Comparison of ENCODE assay signal across 23 cellular contexts in genomic region chr14:33375781-33376180, GRCh38.
"Had no signal": no experiment of that assay in that cellular context is flagged by ENCODE, and none has a peak within 500 bp of the region (broad histone marks: within the 10 kb centered on the region; RNA-seq: fewer than 3 reads in every experiment).

No MANE protein-coding gene starts in this region.

- H3K36me3 ChIP-seq: adrenal gland, sigmoid colon, spleen, thyroid gland had no signal

- H3K4me3 ChIP-seq: adrenal gland, coronary artery, lung, sigmoid colon, SK-N-MC, spleen, thyroid gland had no signal

- H3K27me3 ChIP-seq: adrenal gland, sigmoid colon, spleen, thyroid gland had no signal

- H3K9me3 ChIP-seq: adrenal gland, sigmoid colon, spleen, thyroid gland had no signal

- ATAC-seq: foreskin keratinocyte, left lobe of liver, T-cell had no signal

- H3K4me1 ChIP-seq: adrenal gland, foreskin keratinocyte, sigmoid colon, spleen, thyroid gland had no signal

- FAIRE-seq: endometrium, keratinocyte had no signal

- DNase-seq: activated CD4-positive, alpha-beta T cell treated with anti-CD3 and anti-CD28 coated beads, Interleukin-2, amount 50 U/mL, for 1 hour; activated CD4-positive, CD25-positive, alpha-beta regulatory T cell treated with anti-CD3 and anti-CD28 coated beads, Interleukin-2, amount 50 U/mL, for 72 hours; activated CD8-positive, alpha-beta memory T cell treated with anti-CD3 and anti-CD28 coated beads for 24 hours; activated CD8-positive, alpha-beta memory T cell treated with anti-CD3 and anti-CD28 coated beads, Interleukin-2, amount 50 U/mL, for 48 hours; activated effector memory CD4-positive, alpha-beta T cell treated with anti-CD3 and anti-CD28 coated beads, Interleukin-2, amount 50 U/mL, for 16 hours; activated T-cell treated with anti-CD3 and anti-CD28 coated beads, Interleukin-2, amount 50 U/mL, for 48 hours; adrenal gland; foreskin keratinocyte; glutamatergic neuron; hippocampal formation; nucleus accumbens; sigmoid colon; spleen; stimulated activated naive CD4-positive, alpha-beta T cell treated with Interleukin-2 at 50 U/mL for 16 hours; T-cell; T-helper 9 cell; thyroid gland had no signal

- H3K27ac ChIP-seq: adrenal gland, coronary artery, foreskin keratinocyte, sigmoid colon, SK-N-MC, spleen, thyroid gland had no signal
